1 cellular context compared by ENCODE assay signal in the genomic region with DNA sequence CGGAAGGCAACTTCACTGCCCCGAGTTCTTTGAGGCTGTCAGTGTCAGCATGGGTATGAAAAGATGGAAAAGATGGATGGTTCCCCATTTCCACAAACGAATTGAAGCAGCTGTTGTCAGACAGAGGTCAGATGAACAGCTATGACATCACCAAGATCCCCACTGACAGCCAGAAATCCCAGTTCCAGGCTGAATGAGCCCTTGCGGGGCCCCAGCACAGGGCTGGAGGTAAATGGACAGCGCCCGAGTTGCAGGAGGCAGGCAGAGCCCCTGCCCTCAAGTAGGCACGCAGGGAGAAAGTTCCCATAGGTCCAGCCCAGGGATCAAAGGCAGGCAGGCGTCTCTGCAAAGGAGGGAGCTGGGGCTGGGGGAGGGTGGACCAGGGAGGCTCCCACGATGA.
TF ChIP-seq lines count a peak whose summit lies in the region.

No MANE protein-coding gene starts in this region.

TF ChIP-seq in HepG2, 621 proteins besides CTCF, POLR2A, EP300 and RAD21 (continued from another document):
- 0 out of 4 replicates have a peak, but pooled peaks of 1 of the 2 experiments have one; percentile 13 for TF ChIP-seq REST (IDR thresholded peaks at IDR 0.05; ENCODE audit: borderline replicate concordance in 1 of 2, low read depth in 1 of 2, low read length in 2 of 2)
- peak; percentile 41; the same call in 1 of the 2 replicates for TF ChIP-seq ATF7 (IDR thresholded peaks at IDR 0.05)
- TF ChIP-seq ATF7 (CRISPR knock-in tag; IDR thresholded peaks at IDR 0.05) = no peak
- no peak for TF ChIP-seq NFKBIZ (CRISPR knock-in tag; IDR thresholded peaks at IDR 0.05)
- no peak for TF ChIP-seq TARDBP (CRISPR knock-in tag; IDR thresholded peaks at IDR 0.05)
- no peak for TF ChIP-seq PRDM10 (CRISPR knock-in tag; IDR thresholded peaks at IDR 0.05; ENCODE audit: low read depth)
- TF ChIP-seq, protein P1, sequence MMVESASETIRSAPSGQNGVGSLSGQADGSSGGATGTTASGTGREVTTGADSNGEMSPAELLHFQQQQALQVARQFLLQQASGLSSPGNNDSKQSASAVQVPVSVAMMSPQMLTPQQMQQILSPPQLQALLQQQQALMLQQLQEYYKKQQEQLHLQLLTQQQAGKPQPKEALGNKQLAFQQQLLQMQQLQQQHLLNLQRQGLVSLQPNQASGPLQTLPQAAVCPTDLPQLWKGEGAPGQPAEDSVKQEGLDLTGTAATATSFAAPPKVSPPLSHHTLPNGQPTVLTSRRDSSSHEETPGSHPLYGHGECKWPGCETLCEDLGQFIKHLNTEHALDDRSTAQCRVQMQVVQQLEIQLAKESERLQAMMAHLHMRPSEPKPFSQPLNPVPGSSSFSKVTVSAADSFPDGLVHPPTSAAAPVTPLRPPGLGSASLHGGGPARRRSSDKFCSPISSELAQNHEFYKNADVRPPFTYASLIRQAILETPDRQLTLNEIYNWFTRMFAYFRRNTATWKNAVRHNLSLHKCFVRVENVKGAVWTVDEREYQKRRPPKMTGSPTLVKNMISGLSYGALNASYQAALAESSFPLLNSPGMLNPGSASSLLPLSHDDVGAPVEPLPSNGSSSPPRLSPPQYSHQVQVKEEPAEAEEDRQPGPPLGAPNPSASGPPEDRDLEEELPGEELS (CRISPR knock-in tag; IDR thresholded peaks at IDR 0.05) = no peak
- TF ChIP-seq ATM (IDR thresholded peaks at IDR 0.05; ENCODE audit: borderline replicate concordance) = no peak
- no peak for TF ChIP-seq ZBTB7A (CRISPR knock-in tag; IDR thresholded peaks at IDR 0.05)
- TF ChIP-seq ZNF549 (CRISPR knock-in tag; IDR thresholded peaks at IDR 0.05) = no peak
- TF ChIP-seq ZNF3 (CRISPR knock-in tag; IDR thresholded peaks at IDR 0.05) = no peak
- TF ChIP-seq MIER2 (CRISPR knock-in tag; IDR thresholded peaks at IDR 0.05) = no peak
- TF ChIP-seq ISX (CRISPR knock-in tag; conservative IDR thresholded peaks at IDR 0.05) = no peak
- TF ChIP-seq MLLT10 (CRISPR knock-in tag; IDR thresholded peaks at IDR 0.05) = no peak
- TF ChIP-seq SRSF9 (IDR thresholded peaks at IDR 0.05; ENCODE audit: borderline replicate concordance, insufficient read depth, low read depth, low read length, poor library complexity, severe bottlenecking) = no peak
- TF ChIP-seq ADNP (CRISPR knock-in tag; IDR thresholded peaks at IDR 0.05) = no peak
- TF ChIP-seq DNMT1 (CRISPR knock-in tag; IDR thresholded peaks at IDR 0.05) = no peak
